1 cellular context compared by ENCODE assay signal in genomic region chr1:15803380-15803779, GRCh38.
TF ChIP-seq lines count a peak whose summit lies in the region.

No MANE protein-coding gene starts in this region.

TF ChIP-seq in HepG2, 621 proteins besides CTCF, POLR2A, EP300 and RAD21:
- TF ChIP-seq NR3C1 (CRISPR knock-in tag; IDR thresholded peaks at IDR 0.05) = no peak
- no peak for TF ChIP-seq GLI4 (CRISPR knock-in tag; IDR thresholded peaks at IDR 0.05; ENCODE audit: borderline replicate concordance)
- no peak for TF ChIP-seq TGIF2 (CRISPR knock-in tag; IDR thresholded peaks at IDR 0.05)
- TF ChIP-seq PITX1 (CRISPR knock-in tag; IDR thresholded peaks at IDR 0.05) = 0 out of 2 replicates have a peak, but pooled peaks have one; percentile 40
- 0 out of 2 replicates have a peak, but pooled peaks have one; percentile 15 for TF ChIP-seq ZGPAT (CRISPR knock-in tag; IDR thresholded peaks at IDR 0.05)
- TF ChIP-seq, protein P1, sequence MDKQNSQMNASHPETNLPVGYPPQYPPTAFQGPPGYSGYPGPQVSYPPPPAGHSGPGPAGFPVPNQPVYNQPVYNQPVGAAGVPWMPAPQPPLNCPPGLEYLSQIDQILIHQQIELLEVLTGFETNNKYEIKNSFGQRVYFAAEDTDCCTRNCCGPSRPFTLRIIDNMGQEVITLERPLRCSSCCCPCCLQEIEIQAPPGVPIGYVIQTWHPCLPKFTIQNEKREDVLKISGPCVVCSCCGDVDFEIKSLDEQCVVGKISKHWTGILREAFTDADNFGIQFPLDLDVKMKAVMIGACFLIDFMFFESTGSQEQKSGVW (CRISPR knock-in tag; IDR thresholded peaks at IDR 0.05; ENCODE audit: borderline replicate concordance) = no peak
- no peak for TF ChIP-seq KLF16 (CRISPR knock-in tag; IDR thresholded peaks at IDR 0.05)
- TF ChIP-seq TARDBP (CRISPR knock-in tag; IDR thresholded peaks at IDR 0.05) = 0 out of 2 replicates have a peak, but pooled peaks have one; percentile 26
- TF ChIP-seq ZBED4 (CRISPR knock-in tag; IDR thresholded peaks at IDR 0.05; ENCODE audit: borderline replicate concordance) = no peak
- TF ChIP-seq, protein P2, sequence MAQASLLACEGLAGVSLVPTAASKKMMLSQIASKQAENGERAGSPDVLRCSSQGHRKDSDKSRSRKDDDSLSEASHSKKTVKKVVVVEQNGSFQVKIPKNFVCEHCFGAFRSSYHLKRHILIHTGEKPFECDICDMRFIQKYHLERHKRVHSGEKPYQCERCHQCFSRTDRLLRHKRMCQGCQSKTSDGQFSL (CRISPR knock-in tag; IDR thresholded peaks at IDR 0.05) = no peak
- peak; percentile 68 for TF ChIP-seq STAG1 (CRISPR knock-in tag; IDR thresholded peaks at IDR 0.05)
- TF ChIP-seq, protein P3, sequence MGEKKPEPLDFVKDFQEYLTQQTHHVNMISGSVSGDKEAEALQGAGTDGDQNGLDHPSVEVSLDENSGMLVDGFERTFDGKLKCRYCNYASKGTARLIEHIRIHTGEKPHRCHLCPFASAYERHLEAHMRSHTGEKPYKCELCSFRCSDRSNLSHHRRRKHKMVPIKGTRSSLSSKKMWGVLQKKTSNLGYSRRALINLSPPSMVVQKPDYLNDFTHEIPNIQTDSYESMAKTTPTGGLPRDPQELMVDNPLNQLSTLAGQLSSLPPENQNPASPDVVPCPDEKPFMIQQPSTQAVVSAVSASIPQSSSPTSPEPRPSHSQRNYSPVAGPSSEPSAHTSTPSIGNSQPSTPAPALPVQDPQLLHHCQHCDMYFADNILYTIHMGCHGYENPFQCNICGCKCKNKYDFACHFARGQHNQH (CRISPR knock-in tag; IDR thresholded peaks at IDR 0.05) = peak; percentile 19; the same call in 1 of the 2 replicates
- TF ChIP-seq, protein P4, sequence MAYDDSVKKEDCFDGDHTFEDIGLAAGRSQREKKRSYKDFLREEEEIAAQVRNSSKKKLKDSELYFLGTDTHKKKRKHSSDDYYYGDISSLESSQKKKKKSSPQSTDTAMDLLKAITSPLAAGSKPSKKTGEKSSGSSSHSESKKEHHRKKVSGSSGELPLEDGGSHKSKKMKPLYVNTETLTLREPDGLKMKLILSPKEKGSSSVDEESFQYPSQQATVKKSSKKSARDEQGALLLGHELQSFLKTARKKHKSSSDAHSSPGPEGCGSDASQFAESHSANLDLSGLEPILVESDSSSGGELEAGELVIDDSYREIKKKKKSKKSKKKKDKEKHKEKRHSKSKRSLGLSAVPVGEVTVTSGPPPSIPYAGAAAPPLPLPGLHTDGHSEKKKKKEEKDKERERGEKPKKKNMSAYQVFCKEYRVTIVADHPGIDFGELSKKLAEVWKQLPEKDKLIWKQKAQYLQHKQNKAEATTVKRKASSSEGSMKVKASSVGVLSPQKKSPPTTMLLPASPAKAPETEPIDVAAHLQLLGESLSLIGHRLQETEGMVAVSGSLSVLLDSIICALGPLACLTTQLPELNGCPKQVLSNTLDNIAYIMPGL (CRISPR knock-in tag; IDR thresholded peaks at IDR 0.05; ENCODE audit: borderline replicate concordance in 1 of 2, low read depth in 1 of 2) = peak in 1 of 2 experiments; percentile 35; a peak in 1 of 4 replicates
- no peak for TF ChIP-seq HOXA5 (CRISPR knock-in tag; IDR thresholded peaks at IDR 0.05)
- peak; percentile 64 for TF ChIP-seq SMC3 (IDR thresholded peaks at IDR 0.05; ENCODE audit: low read length)
- TF ChIP-seq, protein P5, sequence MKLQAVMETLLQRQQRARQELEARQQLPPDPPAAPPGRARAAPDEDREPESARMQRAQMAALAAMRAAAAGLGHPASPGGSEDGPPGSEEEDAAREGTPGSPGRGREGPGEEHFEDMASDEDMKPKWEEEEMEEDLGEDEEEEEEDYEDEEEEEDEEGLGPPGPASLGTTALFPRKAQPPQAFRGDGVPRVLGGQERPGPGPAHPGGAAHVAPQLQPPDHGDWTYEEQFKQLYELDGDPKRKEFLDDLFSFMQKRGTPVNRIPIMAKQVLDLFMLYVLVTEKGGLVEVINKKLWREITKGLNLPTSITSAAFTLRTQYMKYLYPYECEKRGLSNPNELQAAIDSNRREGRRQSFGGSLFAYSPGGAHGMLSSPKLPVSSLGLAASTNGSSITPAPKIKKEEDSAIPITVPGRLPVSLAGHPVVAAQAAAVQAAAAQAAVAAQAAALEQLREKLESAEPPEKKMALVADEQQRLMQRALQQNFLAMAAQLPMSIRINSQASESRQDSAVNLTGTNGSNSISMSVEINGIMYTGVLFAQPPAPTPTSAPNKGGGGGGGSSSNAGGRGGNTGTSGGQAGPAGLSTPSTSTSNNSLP (IDR thresholded peaks at IDR 0.05; ENCODE audit: low read depth, low read length) = peak; percentile 58; the same call in 1 of the 2 replicates
- TF ChIP-seq, protein P6, sequence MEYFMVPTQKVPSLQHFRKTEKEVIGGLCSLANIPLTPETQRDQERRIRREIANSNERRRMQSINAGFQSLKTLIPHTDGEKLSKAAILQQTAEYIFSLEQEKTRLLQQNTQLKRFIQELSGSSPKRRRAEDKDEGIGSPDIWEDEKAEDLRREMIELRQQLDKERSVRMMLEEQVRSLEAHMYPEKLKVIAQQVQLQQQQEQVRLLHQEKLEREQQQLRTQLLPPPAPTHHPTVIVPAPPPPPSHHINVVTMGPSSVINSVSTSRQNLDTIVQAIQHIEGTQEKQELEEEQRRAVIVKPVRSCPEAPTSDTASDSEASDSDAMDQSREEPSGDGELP (IDR thresholded peaks at IDR 0.05; ENCODE audit: borderline replicate concordance, low read depth) = peak; percentile 48; the same call in 1 of the 2 replicates
- no peak for TF ChIP-seq CREB1 (IDR thresholded peaks at IDR 0.05)
- no peak for TF ChIP-seq CREB1 (CRISPR knock-in tag; IDR thresholded peaks at IDR 0.05)
- no peak for TF ChIP-seq AHR (CRISPR knock-in tag; IDR thresholded peaks at IDR 0.05)
